19 cellular contexts compared by ENCODE assay signal in the genomic region with DNA sequence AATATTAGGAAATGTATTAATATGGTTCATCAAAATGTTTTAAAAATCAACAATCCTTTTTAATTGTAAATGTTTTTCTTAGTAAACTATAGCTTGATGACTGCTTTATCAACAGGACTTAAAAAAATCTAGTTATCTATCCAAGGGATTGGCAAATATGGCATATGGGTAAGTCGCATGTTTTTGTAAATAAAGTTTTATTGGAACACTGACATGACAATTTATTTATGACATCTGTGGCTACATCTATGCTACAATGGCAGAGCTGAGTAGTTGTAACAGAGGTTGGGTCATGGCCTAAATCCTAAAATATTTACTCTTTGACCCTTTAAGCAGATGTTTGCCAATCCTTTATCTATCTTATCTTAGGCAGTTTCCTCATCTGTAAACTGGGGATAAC.
"Had no signal": no experiment of that assay in that cellular context is flagged by ENCODE, and none has a peak within 500 bp of the region (broad histone marks: within the 10 kb centered on the region; RNA-seq: fewer than 3 reads in every experiment).

No MANE protein-coding gene starts in this region.

- H3K4me2 ChIP-seq: SK-N-SH had no signal

- ATAC-seq: T-cell had no signal

- H3K4me3 ChIP-seq: MG63 had no signal

- H3K9ac ChIP-seq: SK-N-SH had no signal

- DNase-seq: KG1, MG63, NCI-H1048, NCI-H1105, NCI-H1417, NCI-H1436 treated with DMSO at 0.1 percent for 48 hours, NCI-H1694, NCI-H187 treated with DMSO at 0.1 percent for 48 hours, NCI-H2029 treated with DMSO at 0.1 percent for 48 hours, NCI-H2227 treated with DMSO at 0.1 percent for 48 hours, NCI-H526 treated with DMSO at 0.1 percent for 48 hours, NCI-H774, SHP77, SK-N-SH, SW 1271, T-cell had no signal

- FAIRE-seq: HTR-8/SVneo had no signal

- H3K27me3 ChIP-seq: MG63 had no signal

- H3K36me3 ChIP-seq: MG63 had no signal

- H3K9me2 ChIP-seq: SK-N-SH had no signal

- H3K9me3 ChIP-seq: MG63, SK-N-SH had no signal

- H3K27ac ChIP-seq: HL-60, RWPE1 had no signal
